ENCODE assay signal across 18 cellular contexts in the genomic region with DNA sequence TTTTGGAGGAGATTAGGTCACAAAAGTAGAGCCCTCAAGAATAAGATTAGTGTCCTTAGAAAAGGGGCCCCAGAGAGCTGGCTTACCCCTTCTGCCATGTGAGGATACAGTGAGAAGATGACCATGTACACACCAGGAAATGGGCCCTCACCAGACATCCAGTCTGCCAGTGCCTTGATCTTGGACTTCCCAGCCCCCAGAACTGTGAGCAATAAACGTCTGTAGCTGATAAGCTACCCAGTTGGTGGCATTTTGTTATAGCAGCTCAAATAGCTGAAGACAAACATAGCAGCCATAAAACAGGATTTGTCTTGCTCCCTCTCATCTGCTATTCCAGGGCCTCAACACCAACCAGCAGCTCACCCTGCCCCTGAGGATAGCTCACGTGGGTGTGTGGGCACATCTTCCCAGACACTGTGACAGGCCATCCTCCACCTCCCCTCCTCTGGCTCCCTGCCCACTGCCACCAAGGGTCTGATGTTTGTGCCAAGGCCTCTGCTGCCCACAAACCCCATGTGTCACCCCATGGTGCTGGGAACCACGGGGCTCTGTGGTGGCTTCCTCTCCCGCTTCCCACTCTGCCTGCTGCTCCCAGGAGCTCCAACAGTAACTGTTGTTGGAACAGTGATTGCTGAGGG.
"Had no signal": no experiment of that assay in that cellular context is flagged by ENCODE, and none has a peak within 500 bp of the region (broad histone marks: within the 10 kb centered on the region; RNA-seq: fewer than 3 reads in every experiment).

No MANE protein-coding gene starts in this region.

- H3K4me3 ChIP-seq: coronary artery, dorsolateral prefrontal cortex, esophagus muscularis mucosa, gastroesophageal sphincter, heart right ventricle, left lung, lung had no signal

- H3K4me3 Mint-ChIP-seq: memory B cell had no signal

- ATAC-seq: foreskin keratinocyte, gastroesophageal sphincter, heart right ventricle, left cardiac atrium, left lung, left ventricle myocardium superior had no signal

- H3K27ac ChIP-seq: coronary artery, dorsolateral prefrontal cortex, esophagus muscularis mucosa, foreskin keratinocyte, gastroesophageal sphincter, heart right ventricle, left lung had no signal

- H3K9me3 Mint-ChIP-seq: memory B cell had no signal

- H3K9me3 ChIP-seq: esophagus muscularis mucosa, gastroesophageal sphincter had no signal

- H3K36me3 ChIP-seq: esophagus muscularis mucosa, gastroesophageal sphincter, heart right ventricle, left lung had no signal

- H3K4me1 ChIP-seq: esophagus muscularis mucosa, foreskin keratinocyte, gastroesophageal sphincter had no signal

- H3K4me1 Mint-ChIP-seq: memory B cell had no signal

- H3K27me3 ChIP-seq: esophagus muscularis mucosa, foreskin keratinocyte, gastroesophageal sphincter, heart right ventricle, left lung had no signal

- DNase-seq: dermis blood vessel endothelial cell; dorsolateral prefrontal cortex; effector CD4-positive, alpha-beta T cell; effector memory CD4-positive, alpha-beta T cell; foreskin keratinocyte; heart right ventricle; hippocampal formation; left cardiac atrium; left lung; left ventricle myocardium superior; mammary epithelial cell; mesendoderm; midbrain had no signal

- H3K27ac Mint-ChIP-seq: memory B cell had no signal
